18 cellular contexts compared by ENCODE assay signal in the genomic region with DNA sequence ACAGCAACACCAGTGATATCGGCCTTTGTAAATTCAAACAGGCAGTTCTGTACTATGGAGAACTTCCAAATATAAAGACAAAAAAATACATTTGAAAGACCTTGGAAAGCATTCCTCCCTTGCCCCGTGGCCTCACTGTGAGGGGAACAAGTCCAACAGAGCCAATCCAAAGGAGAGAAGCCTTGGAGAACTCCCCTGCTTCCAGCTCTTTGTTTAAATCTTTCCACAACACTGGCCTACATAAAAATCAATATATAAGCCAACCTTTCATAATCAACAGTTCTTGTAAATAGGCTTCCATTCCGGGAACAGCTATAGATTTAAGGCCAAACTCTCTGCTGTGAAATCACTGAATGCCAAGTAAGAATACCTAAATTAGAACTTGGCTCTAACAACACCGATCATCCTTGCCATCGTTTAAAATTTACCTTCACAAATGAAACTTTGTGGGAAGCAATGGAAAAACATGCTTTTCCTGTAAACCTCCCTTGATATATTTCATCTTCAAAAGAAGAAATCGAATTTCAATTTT.
"Had no signal": no experiment of that assay in that cellular context is flagged by ENCODE, and none has a peak within 500 bp of the region (broad histone marks: within the 10 kb centered on the region; RNA-seq: fewer than 3 reads in every experiment).

No MANE protein-coding gene starts in this region.

- ATAC-seq: left lobe of liver; naive thymus-derived CD4-positive, alpha-beta T cell; psoas muscle; right cardiac atrium had no signal

- H3K9me3 ChIP-seq: psoas muscle, spleen, suprapubic skin had no signal

- H3K27me3 ChIP-seq: neural progenitor cell, spleen, suprapubic skin had no signal

- H3K4me1 ChIP-seq: psoas muscle, spleen, suprapubic skin had no signal

- DNase-seq: effector CD4-positive, alpha-beta T cell; hypothalamus; immature natural killer cell; islet precursor cell; mesendoderm; midbrain; naive thymus-derived CD4-positive, alpha-beta T cell; posterior cingulate gyrus; psoas muscle; right cardiac atrium; spleen; stimulated activated CD4-positive, alpha-beta T cell treated with anti-CD3 and anti-CD28 coated beads, Interleukin-4, amount 100 ng/mL, for 4 hours had no signal

- H3K27ac ChIP-seq: coronary artery, neural progenitor cell, psoas muscle, skin epidermis, spleen, suprapubic skin had no signal

- H3K9ac ChIP-seq: neural progenitor cell had no signal

- FAIRE-seq: frontal cortex had no signal

- H3K4me3 ChIP-seq: coronary artery, neural progenitor cell, psoas muscle, skin epidermis, spleen, suprapubic skin had no signal

- H3K4me2 ChIP-seq: neural progenitor cell had no signal

- H3K36me3 ChIP-seq: neural progenitor cell, spleen, suprapubic skin had no signal

- H2AFZ ChIP-seq: neural progenitor cell had no signal
